ENCODE assay signal across 8 cellular contexts in genomic region chr3:18425641-18426403, GRCh38. TPM values are rescaled to one million over a fixed set of nuclear protein-coding genes. Genes with fewer than 3 reads are reported as not detected.
DNase-seq lines count a peak whose midpoint lies in the region; ATAC-seq, FAIRE-seq and TF ChIP-seq lines count a peak whose summit lies in the region.

No MANE protein-coding gene starts in this region.

- H2AFZ ChIP-seq in astrocyte (ENCODE audit: low read depth, low read length) (peak overlapping the region; percentile 88), smooth muscle cell (ENCODE audit: low read depth) (peak overlapping the region; percentile 91)

- H3K79me2 ChIP-seq in astrocyte (ENCODE audit: insufficient read depth, low read length) (no peaks in the 10 kb centered on the region), smooth muscle cell (ENCODE audit: low read depth) (no peaks in the 10 kb centered on the region)

- H3K9ac ChIP-seq in astrocyte (ENCODE audit: low read length) (peak overlapping the region; percentile 64), iPS-18a (ENCODE audit: low read length) (peak overlapping the region; percentile 38), smooth muscle cell (ENCODE audit: low read depth) (peak overlapping the region; percentile 73)

- H3K36me3 Mint-ChIP-seq in CD4-positive, alpha-beta T cell (ENCODE audit: low read depth), result peaks cover 53% of the 10 kb centered on the region
- no peaks in the 10 kb centered on the region for H3K36me3 Mint-ChIP-seq in astrocyte (ENCODE audit: low read depth, unreplicated experiment)

- POLR2A ChIA-PET in CD4-positive, alpha-beta T cell (lab: Charles Lee), result interaction anchor here (0.7 to 13.2 kb wide), 14 partner anchors 11 to 361 kb away, joined by 3 to 152 read pairs (median 5); no protein-coding TSS in a partner anchor

- peaks cover 3% of the 10 kb centered on the region for H3K4me1 ChIP-seq in astrocyte (ENCODE audit: insufficient read depth, low read length)
- H3K4me1 ChIP-seq in iPS-18a (ENCODE audit: control insufficient read depth, low read depth, low read length), result peaks cover 17% of the 10 kb centered on the region
- H3K4me1 ChIP-seq in smooth muscle cell (ENCODE audit: low read depth), result peaks cover 21% of the 10 kb centered on the region

- H3K27me3 Mint-ChIP-seq in CD4-positive, alpha-beta T cell, result no peaks in the 10 kb centered on the region
- no peaks in the 10 kb centered on the region for H3K27me3 Mint-ChIP-seq in astrocyte (ENCODE audit: low read depth, unreplicated experiment)

- H3K4me2 ChIP-seq in astrocyte (ENCODE audit: low read length), result peak overlapping the region; percentile 100
- peak overlapping the region; percentile 94 for H3K4me2 ChIP-seq in smooth muscle cell

- no peaks in the 10 kb centered on the region for H3K9me3 Mint-ChIP-seq in CD4-positive, alpha-beta T cell
- no peaks in the 10 kb centered on the region for H3K9me3 Mint-ChIP-seq in astrocyte (ENCODE audit: unreplicated experiment)

- under 1% methylated on average over 30 of the region's 51 CpGs for WGBS in smooth muscle cell (ENCODE audit: low lambda C conversion rate)

- no peak for TF ChIP-seq EP300 in Ishikawa (IDR thresholded peaks at IDR 0.05; ENCODE audit: borderline replicate concordance)

- H3K9me3 ChIP-seq in CD4-positive, alpha-beta T cell (ENCODE audit: control insufficient read depth, low read length), result no peaks in the 10 kb centered on the region
- H3K9me3 ChIP-seq in astrocyte (ENCODE audit: insufficient read depth, low read depth, low read length) (no peaks in the 10 kb centered on the region), iPS-18a (ENCODE audit: control insufficient read depth, low read depth, low read length) (no peaks in the 10 kb centered on the region), smooth muscle cell (replicated peaks; ENCODE audit: low read depth) (no peaks in the 10 kb centered on the region)

- ATAC-seq in CD4-positive, alpha-beta T cell (ENCODE audit: poor library complexity), result peak; percentile 37
- no peak for ATAC-seq in HG03521 (IDR thresholded peaks at IDR 0.05; ENCODE audit: unreplicated experiment)

- no peaks in the 10 kb centered on the region for H3K36me3 ChIP-seq in astrocyte (ENCODE audit: insufficient read depth, low read length)
- no peaks in the 10 kb centered on the region for H3K36me3 ChIP-seq in iPS-18a (ENCODE audit: control insufficient read depth, low read depth, low read length)
- no peaks in the 10 kb centered on the region for H3K36me3 ChIP-seq in smooth muscle cell (ENCODE audit: low read depth)

- TF ChIP-seq RAD21 in Ishikawa (IDR thresholded peaks at IDR 0.05; ENCODE audit: low read depth), result no peak

- FAIRE-seq in astrocyte (lab: Jason Lieb, UNC), result no peak

- DNase-seq in CD4-positive, alpha-beta T cell, result peak; percentile 48 to 75 (median 62)
- DNase-seq in SW480 (ENCODE audit: low spot score) (peak; percentile 73), astrocyte (ENCODE audit: low read depth) (no peak), smooth muscle cell (lab: John Stamatoyannopoulos, UW; ENCODE audit: unreplicated experiment) (no peak), globus pallidus (ENCODE audit: low spot score) (no peak)

- H3K4me1 Mint-ChIP-seq in CD4-positive, alpha-beta T cell (ENCODE audit: low read depth), result peaks cover 81% of the 10 kb centered on the region
- H3K4me1 Mint-ChIP-seq in astrocyte (ENCODE audit: low read depth, unreplicated experiment), result peaks cover 11% of the 10 kb centered on the region

- peak overlapping the region; percentile 69 for H3K4me3 ChIP-seq in astrocyte (ENCODE audit: insufficient read depth, low read depth, low read length)
- peak overlapping the region; percentile 76 for H3K4me3 ChIP-seq in iPS-18a (ENCODE audit: low read length)
- H3K4me3 ChIP-seq in smooth muscle cell, result peak overlapping the region; percentile 94

- intact Hi-C loops in CD4-positive, alpha-beta T cell (cut with DNase I, micrococcal nuclease), result loop anchor here (1.0 to 5.0 kb wide), 3 partner anchors 8 to 331 kb away; no protein-coding TSS in a partner anchor

- CTCF ChIA-PET in CD4-positive, alpha-beta T cell (lab: Charles Lee), result interaction anchor here (0.9 kb wide), 1 partner anchor 10 kb away, joined by 4 read pairs; no protein-coding TSS in a partner anchor

- peak overlapping the region; percentile 94 for H3K27ac ChIP-seq in CD4-positive, alpha-beta T cell (ENCODE audit: low read depth, low read length)
- no peak overlapping the region for H3K27ac ChIP-seq in astrocyte (ENCODE audit: low read depth, low read length)
- H3K27ac ChIP-seq in iPS-18a (ENCODE audit: low read length), result no peak overlapping the region
- no peak overlapping the region for H3K27ac ChIP-seq in smooth muscle cell (ENCODE audit: low read depth)

- peak overlapping the region; percentile 98 for H3K4me3 Mint-ChIP-seq in CD4-positive, alpha-beta T cell
- peak overlapping the region; percentile 93 for H3K4me3 Mint-ChIP-seq in astrocyte (ENCODE audit: unreplicated experiment)

- no peaks in the 10 kb centered on the region for H3F3A ChIP-seq in smooth muscle cell (ENCODE audit: low read depth)

- H4K20me1 ChIP-seq in astrocyte (ENCODE audit: insufficient read depth, low read length) (no peaks in the 10 kb centered on the region), smooth muscle cell (ENCODE audit: low read depth) (no peaks in the 10 kb centered on the region)

- no peak for TF ChIP-seq CTCF in CD4-positive, alpha-beta T cell (IDR thresholded peaks at IDR 0.05)
- TF ChIP-seq CTCF in astrocyte (IDR thresholded peaks at IDR 0.05; ENCODE audit: insufficient read depth, low read depth, low read length) (no peak), smooth muscle cell (IDR thresholded peaks at IDR 0.05; ENCODE audit: borderline replicate concordance, insufficient read depth, poor library complexity, severe bottlenecking) (no peak)

- H3K27ac Mint-ChIP-seq in CD4-positive, alpha-beta T cell, result peak overlapping the region; percentile 96
- peak overlapping the region; percentile 75 for H3K27ac Mint-ChIP-seq in astrocyte (ENCODE audit: unreplicated experiment)

- H3K27me3 ChIP-seq in CD4-positive, alpha-beta T cell (ENCODE audit: control insufficient read depth, insufficient read depth, low read length), result no peaks in the 10 kb centered on the region
- H3K27me3 ChIP-seq in astrocyte (ENCODE audit: insufficient read depth, low read length) (peaks cover 2% of the 10 kb centered on the region), iPS-18a (ENCODE audit: control insufficient read depth, insufficient read depth, low read length) (peaks cover 12% of the 10 kb centered on the region), smooth muscle cell (ENCODE audit: low read depth) (no peaks in the 10 kb centered on the region)

TF ChIP-seq in Ishikawa, 13 proteins besides CTCF, POLR2A, EP300 and RAD21:
- TF ChIP-seq TCF12 (IDR thresholded peaks at IDR 0.05; ENCODE audit: low read depth), result no peak
- peak; percentile 11; the same call in 1 of the 2 replicates for TF ChIP-seq EGR1 (IDR thresholded peaks at IDR 0.05)
- no peak for TF ChIP-seq ZBTB7A (IDR thresholded peaks at IDR 0.05; ENCODE audit: low read depth)

RNA-seq across cellular contexts. Expression of gene SATB1, which starts 0.7 kb away (rescaled TPM):
- 100 to 1,000 TPM; 390 to 393 TPM for total RNA-seq in CD4-positive, alpha-beta T cell
- total RNA-seq in astrocyte, result 17.7 and 18.0 TPM in 2 replicates
- total RNA-seq in smooth muscle cell, result 9.3 and 17.8 TPM in 2 replicates
- 2.9 and 4.1 TPM in 2 replicates for polyA plus RNA-seq in smooth muscle cell

Comparison
In these comparisons a context has a peak if more than half of its experiments do, and no peak if none do; other contexts are left out.
1. DNase-seq: peak in CD4-positive, alpha-beta T cell (10 of 10) and SW480 (single experiment); none in astrocyte (single experiment), smooth muscle cell (single experiment) and globus pallidus (single experiment).
2. RNA of gene SATB1, which starts 0.7 kb away (total RNA-seq): 390 to 393 TPM in CD4-positive, alpha-beta T cell; 17.7 to 18.0 TPM in astrocyte and 9.3 to 17.8 TPM in smooth muscle cell; every median in the first group is over 10 times any median in the second.
3. Peak in every context shown above with its lines, with median percentiles within 50 percentile points of each other: H3K4me3 ChIP-seq and H3K9ac ChIP-seq.